ENCODE assay signal across 14 cellular contexts in genomic region chr15:38829086-38829485, GRCh38.
A peak's percentile ranks its signal among the peaks of the same experiment; 100 is the strongest.
DNase-seq lines count a peak whose midpoint lies in the region; ATAC-seq and TF ChIP-seq lines count a peak whose summit lies in the region.
"Had no signal": no experiment of that assay in that cellular context is flagged by ENCODE, and none has a peak within 500 bp of the region (broad histone marks: within the 10 kb centered on the region; RNA-seq: fewer than 3 reads in every experiment).

No MANE protein-coding gene starts in this region.

- no peaks in the 10 kb centered on the region for H3K9me2 ChIP-seq in Karpas-422 (replicated peaks; ENCODE audit: insufficient read depth, low read length)

- no peak overlapping the region for H3K4me2 ChIP-seq in Karpas-422 (ENCODE audit: low read depth, low read length, poor library complexity, severe bottlenecking)

- H4K20me1 ChIP-seq in Karpas-422 (ENCODE audit: insufficient read depth, low read depth, low read length), result no peaks in the 10 kb centered on the region

- H3K27ac ChIP-seq in Karpas-422 (ENCODE audit: low read length) (no peak overlapping the region), heart right ventricle (peak overlapping the region in 2 of 10 donors; percentile 34 to 56)

- peak; percentile 2 for DNase-seq in Karpas-422
- DNase-seq in dermis microvascular lymphatic vessel endothelial cell (ENCODE audit: low read depth in 2 of 2), result peak; percentile 94 to 96
- DNase-seq in pulmonary artery endothelial cell (ENCODE audit: low read depth, low spot score), result peak; percentile 72
- no peak for DNase-seq in heart right ventricle
- DNase-seq in NCI-H1436 treated with DMSO at 0.1 percent for 48 hours (lab: John Stamatoyannopoulos, UW), result no peak
- no peak for DNase-seq in middle frontal gyrus (ENCODE audit: extremely low spot score, low spot score)
- DNase-seq in GM13976 (ENCODE audit: low spot score), result no peak
- DNase-seq: C1 segment of cervical spinal cord; Calu3; CD4-positive, alpha-beta T cell; DMS 273 treated with DMSO at 0.1 percent for 48 hours; HCEC 1CT had no signal

- ATAC-seq in heart right ventricle, result no peak
- ATAC-seq: GM12878, HepG2 had no signal

- H3K4me1 ChIP-seq in Karpas-422 (ENCODE audit: low read length) (no peaks in the 10 kb centered on the region), heart right ventricle (peaks cover 0 to 22% (median 0%) of the 10 kb centered on the region in 9 donors)

- WGBS in heart right ventricle, 2 donors, result 83 to 92% methylated on average over 1 of the region's 1 CpG

- H2AFZ ChIP-seq in Karpas-422 (ENCODE audit: low read length), result no peak overlapping the region

- no peaks in the 10 kb centered on the region for H3K27me3 ChIP-seq in Karpas-422 (ENCODE audit: low read length)
- no peaks in the 10 kb centered on the region for H3K27me3 ChIP-seq in heart right ventricle

- no peak overlapping the region for H3K9ac ChIP-seq in Karpas-422 (ENCODE audit: low read length)

- no peaks in the 10 kb centered on the region for H3K79me2 ChIP-seq in Karpas-422 (ENCODE audit: low read length)

- H3K36me3 ChIP-seq in Karpas-422 (ENCODE audit: insufficient read depth, low read length), result no peaks in the 10 kb centered on the region
- no peaks in the 10 kb centered on the region for H3K36me3 ChIP-seq in heart right ventricle

- intact Hi-C loops in heart right ventricle (cut with DNase I), result loop anchor here in 1 of 10 donors (10.0 kb wide), 1 partner anchor 756 kb away; the partner anchor contains the start of gene THBS1

- no peak overlapping the region for H3K4me3 ChIP-seq in Karpas-422 (ENCODE audit: low read length)
- no peak overlapping the region for H3K4me3 ChIP-seq in heart right ventricle
- H3K4me3 ChIP-seq: GM12878 had no signal

- TF ChIP-seq CTCF in heart right ventricle (IDR thresholded peaks at IDR 0.05), result no peak
- no peak for TF ChIP-seq CTCF in GM13976 (IDR thresholded peaks at IDR 0.05; ENCODE audit: borderline replicate concordance, control extremely low read depth, extremely low read depth, insufficient read depth, missing control alignments)

- H3K9me3 ChIP-seq in Karpas-422 (ENCODE audit: low read length), result no peaks in the 10 kb centered on the region
- peaks cover 0 to 20% (median 0%) of the 10 kb centered on the region in 11 donors for H3K9me3 ChIP-seq in heart right ventricle

- in situ Hi-C loops in GM13976 (cut with MboI; ENCODE audit: low sequenced_read_pairs, unreplicated experiment), result no loop called here

Comparison
In these comparisons a context has a peak if more than half of its experiments do, and no peak if none do; other contexts are left out.
1. DNase-seq: peak in Karpas-422 (single experiment), dermis microvascular lymphatic vessel endothelial cell (2 of 2) and pulmonary artery endothelial cell (single experiment); none in heart right ventricle (0 of 2), NCI-H1436 treated with DMSO at 0.1 percent for 48 hours (single experiment), middle frontal gyrus (single experiment) and GM13976 (single experiment).